1 cellular context compared by ENCODE assay signal in the genomic region with DNA sequence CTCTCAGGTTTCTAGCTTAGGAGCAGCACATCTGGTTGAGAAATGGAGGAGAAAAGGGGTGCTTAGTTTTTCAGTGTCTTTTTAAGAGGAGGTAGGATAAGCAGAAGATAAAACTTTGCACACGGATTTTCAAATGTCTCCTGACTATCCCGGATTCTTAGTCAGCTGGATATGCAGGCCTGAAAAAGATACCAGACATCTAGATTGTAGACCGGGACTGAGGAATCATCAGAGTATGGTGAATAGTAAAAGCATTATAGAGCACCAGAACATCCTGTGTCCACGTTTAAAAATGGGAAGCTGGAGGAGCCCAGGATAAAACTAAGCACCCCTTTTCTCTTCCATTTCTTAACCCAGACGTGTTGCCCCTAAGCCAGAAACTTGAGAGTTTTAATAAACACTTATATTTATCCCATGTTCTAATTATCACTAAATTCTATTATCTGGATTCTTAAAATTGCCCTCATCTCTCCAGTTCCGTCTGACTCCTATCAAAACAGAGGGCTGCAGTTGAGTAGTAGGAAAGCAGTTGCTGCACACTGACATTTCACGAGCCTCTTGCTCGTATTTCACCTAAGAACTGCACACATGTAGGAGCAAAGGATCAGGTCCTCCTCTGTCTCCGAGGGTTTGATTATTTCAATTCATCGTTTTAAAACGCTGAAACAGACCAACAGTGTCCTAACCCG.
TF ChIP-seq lines count a peak whose summit lies in the region.

No MANE protein-coding gene starts in this region.

TF ChIP-seq in IMR-90, 13 proteins besides CTCF, POLR2A, EP300 and RAD21 (continued from another document):
- no peak for TF ChIP-seq RCOR1 (IDR thresholded peaks at IDR 0.05; ENCODE audit: insufficient replicate concordance, low read length)
- no peak for TF ChIP-seq CEBPB (IDR thresholded peaks at IDR 0.05; ENCODE audit: low read depth, low read length)
- TF ChIP-seq, protein P1, sequence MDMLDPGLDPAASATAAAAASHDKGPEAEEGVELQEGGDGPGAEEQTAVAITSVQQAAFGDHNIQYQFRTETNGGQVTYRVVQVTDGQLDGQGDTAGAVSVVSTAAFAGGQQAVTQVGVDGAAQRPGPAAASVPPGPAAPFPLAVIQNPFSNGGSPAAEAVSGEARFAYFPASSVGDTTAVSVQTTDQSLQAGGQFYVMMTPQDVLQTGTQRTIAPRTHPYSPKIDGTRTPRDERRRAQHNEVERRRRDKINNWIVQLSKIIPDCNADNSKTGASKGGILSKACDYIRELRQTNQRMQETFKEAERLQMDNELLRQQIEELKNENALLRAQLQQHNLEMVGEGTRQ (IDR thresholded peaks at IDR 0.05; ENCODE audit: low read depth, low read length) = no peak
- TF ChIP-seq FOS (IDR thresholded peaks at IDR 0.05; ENCODE audit: low read depth, low read length) = no peak
- no peak for TF ChIP-seq BHLHE40 (IDR thresholded peaks at IDR 0.05; ENCODE audit: low read depth, low read length)
- TF ChIP-seq, protein P2, sequence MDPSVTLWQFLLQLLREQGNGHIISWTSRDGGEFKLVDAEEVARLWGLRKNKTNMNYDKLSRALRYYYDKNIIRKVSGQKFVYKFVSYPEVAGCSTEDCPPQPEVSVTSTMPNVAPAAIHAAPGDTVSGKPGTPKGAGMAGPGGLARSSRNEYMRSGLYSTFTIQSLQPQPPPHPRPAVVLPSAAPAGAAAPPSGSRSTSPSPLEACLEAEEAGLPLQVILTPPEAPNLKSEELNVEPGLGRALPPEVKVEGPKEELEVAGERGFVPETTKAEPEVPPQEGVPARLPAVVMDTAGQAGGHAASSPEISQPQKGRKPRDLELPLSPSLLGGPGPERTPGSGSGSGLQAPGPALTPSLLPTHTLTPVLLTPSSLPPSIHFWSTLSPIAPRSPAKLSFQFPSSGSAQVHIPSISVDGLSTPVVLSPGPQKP (IDR thresholded peaks at IDR 0.05; ENCODE audit: borderline replicate concordance, low read depth, low read length) = no peak
- no peak for TF ChIP-seq CHD1 (IDR thresholded peaks at IDR 0.05; ENCODE audit: low read depth, low read length)
- no peak for TF ChIP-seq MAZ (IDR thresholded peaks at IDR 0.05; ENCODE audit: borderline replicate concordance, low read depth, low read length)
- no peak for TF ChIP-seq MXI1 (IDR thresholded peaks at IDR 0.05; ENCODE audit: borderline replicate concordance, low read depth, low read length)
